ENCODE assay signal across 22 cellular contexts in genomic region chr1:41734201-41734915, GRCh38.
"Had no signal": no experiment of that assay in that cellular context is flagged by ENCODE, and none has a peak within 500 bp of the region (broad histone marks: within the 10 kb centered on the region; RNA-seq: fewer than 3 reads in every experiment).

No MANE protein-coding gene starts in this region.

- H3K27me3 ChIP-seq: cardiac muscle cell, dorsolateral prefrontal cortex, neural progenitor cell, suprapubic skin, transverse colon had no signal

- ATAC-seq: activated CD4-positive, alpha-beta T cell treated with anti-CD3 and anti-CD28 coated beads for 36 hours; activated T-cell treated with anti-CD3 and anti-CD28 coated beads, Interleukin-2, amount 50 U/mL, for 4 hours; left ventricle myocardium superior; mucosa of descending colon; psoas muscle; right cardiac atrium; stimulated activated naive CD8-positive, alpha-beta T cell treated with anti-CD3 and anti-CD28 coated beads, Interleukin-15, Interleukin-2, amounts not matched to agents 100 U/mL and 50 U/mL, for 24 hours; WTC11 had no signal

- H3K9ac ChIP-seq: neural progenitor cell had no signal

- H2AFZ ChIP-seq: neural progenitor cell had no signal

- H3K4me2 ChIP-seq: neural progenitor cell had no signal

- H3K36me3 Mint-ChIP-seq: naive B cell, neural progenitor cell, WTC11 had no signal

- H3K36me3 ChIP-seq: cardiac muscle cell, neural progenitor cell, suprapubic skin, transverse colon had no signal

- H3K4me3 ChIP-seq: cardiac muscle cell, dorsolateral prefrontal cortex, mucosa of descending colon, neural progenitor cell, psoas muscle, suprapubic skin, transverse colon had no signal

- H3K27ac ChIP-seq: cardiac muscle cell, epithelial cell of prostate, neural progenitor cell, psoas muscle, suprapubic skin, transverse colon had no signal

- H3K27me3 Mint-ChIP-seq: activated CD4-positive, alpha-beta T cell treated with anti-CD3 and anti-CD28 coated beads for 36 hours; naive B cell had no signal

- H3K9me3 ChIP-seq: mucosa of descending colon, psoas muscle, suprapubic skin, transverse colon had no signal

- H3K27ac Mint-ChIP-seq: activated CD4-positive, alpha-beta T cell treated with anti-CD3 and anti-CD28 coated beads for 36 hours; neural progenitor cell; T-helper 2 cell treated with Interferon-gamma antibody and Interleukin-4, amounts not matched to agents 5 μg/mL and 100 μg/mL, for 36 hours; WTC11 had no signal

- H3K9me3 Mint-ChIP-seq: activated T-cell treated with anti-CD3 and anti-CD28 coated beads, Interleukin-2, amount 50 U/mL, for 4 hours; naive B cell; neural progenitor cell; T-helper 2 cell treated with Interferon-gamma antibody and Interleukin-4, amounts not matched to agents 5 μg/mL and 100 μg/mL, for 36 hours had no signal

- DNase-seq: activated CD4-positive, alpha-beta T cell treated with anti-CD3 and anti-CD28 coated beads for 36 hours; activated CD8-positive, alpha-beta memory T cell treated with anti-CD3 and anti-CD28 coated beads, Interleukin-2, amount 50 U/mL, for 4 hours; activated naive CD4-positive, alpha-beta T cell treated with anti-CD3 and anti-CD28 coated beads, Interleukin-2, amount 50 U/mL, for 16 hours; activated T-cell treated with anti-CD3 and anti-CD28 coated beads, Interleukin-2, amount 50 U/mL, for 4 hours; amniotic stem cell; dorsolateral prefrontal cortex; foreskin fibroblast; left ventricle myocardium superior; mesenchymal stem cell; mucosa of descending colon; naive B cell; psoas muscle; stimulated activated CD4-positive, alpha-beta T cell treated with anti-CD3 and anti-CD28 coated beads, Interleukin-2, amount 100 ng/mL, for 24 hours; stimulated activated naive CD8-positive, alpha-beta T cell treated with anti-CD3 and anti-CD28 coated beads, Interleukin-15, Interleukin-2, amounts not matched to agents 100 U/mL and 50 U/mL, for 24 hours; transverse colon had no signal

- H3K4me3 Mint-ChIP-seq: activated CD4-positive, alpha-beta T cell treated with anti-CD3 and anti-CD28 coated beads for 36 hours; activated T-cell treated with anti-CD3 and anti-CD28 coated beads, Interleukin-2, amount 50 U/mL, for 4 hours; naive B cell; neural progenitor cell; T-helper 2 cell treated with Interferon-gamma antibody and Interleukin-4, amounts not matched to agents 5 μg/mL and 100 μg/mL, for 36 hours; WTC11 had no signal
